Comparison of ENCODE assay signal across 8 cellular contexts in genomic region chr13:29593605-29594297, GRCh38. TPM values are rescaled to one million over a fixed set of nuclear protein-coding genes. Genes with fewer than 3 reads are reported as not detected.
A peak's percentile ranks its signal among the peaks of the same experiment; 100 is the strongest.
DNase-seq lines count a peak whose midpoint lies in the region; ATAC-seq and TF ChIP-seq lines count a peak whose summit lies in the region.

No MANE protein-coding gene starts in this region.

- H3K27ac ChIP-seq in DOHH2 (ENCODE audit: low read depth, low read length) (no peak overlapping the region), duodenal mucosa (ENCODE audit: low read depth, low read length) (no peak overlapping the region), neural progenitor cell (no peak overlapping the region)

- H3K9me3 ChIP-seq in DOHH2 (ENCODE audit: control insufficient read depth, insufficient read depth, low read length) (no peaks in the 10 kb centered on the region), NT2/D1 (ENCODE audit: insufficient read depth, low read length) (no peaks in the 10 kb centered on the region), duodenal mucosa (ENCODE audit: control insufficient read depth in 1 of 2, low read length in 2 of 2) (no peaks in the 10 kb centered on the region), neural progenitor cell (ENCODE audit: low read depth) (no peaks in the 10 kb centered on the region)

- no peaks in the 10 kb centered on the region for H3K9me2 ChIP-seq in DOHH2 (replicated peaks; ENCODE audit: control insufficient read depth, low read length)

- H2AFZ ChIP-seq in neural progenitor cell (replicated peaks): no peak overlapping the region

- H3K9me3 Mint-ChIP-seq in neural progenitor cell: no peaks in the 10 kb centered on the region

- DNase-seq in NT2/D1 (ENCODE audit: low read depth, low spot score) (no peak), neural progenitor cell (ENCODE audit: low spot score) (no peak), SHP77 (lab: John Stamatoyannopoulos, UW) (no peak), sciatic nerve (ENCODE audit: low spot score) (no peak)
- DNase-seq in activated CD4-positive, alpha-beta T cell treated with anti-CD3 and anti-CD28 coated beads, Interleukin-2, amount 50 U/mL, for 48 hours: no peak

- H3K27me3 ChIP-seq in DOHH2 (ENCODE audit: control insufficient read depth, low read length) (no peaks in the 10 kb centered on the region), NT2/D1 (ENCODE audit: insufficient read depth, insufficient read length) (peaks cover 14% of the 10 kb centered on the region), duodenal mucosa (ENCODE audit: control insufficient read depth in 1 of 2, insufficient read depth in 2 of 2, low read length in 2 of 2) (no peaks in the 10 kb centered on the region), neural progenitor cell (peaks cover 21% of the 10 kb centered on the region)

- peaks cover 71% of the 10 kb centered on the region for H3K79me2 ChIP-seq in DOHH2 (ENCODE audit: control insufficient read depth, low read length)
- peaks cover 65% of the 10 kb centered on the region for H3K79me2 ChIP-seq in neural progenitor cell (ENCODE audit: low read depth)

- H3K4me3 ChIP-seq in DOHH2 (ENCODE audit: low read length) (peak overlapping the region; percentile 99), NT2/D1 (ENCODE audit: insufficient read length, low read depth) (peak overlapping the region; percentile 84), duodenal mucosa (ENCODE audit: low read depth in 1 of 2, low read length in 2 of 2) (peak overlapping the region; percentile 62 to 69), neural progenitor cell (peak overlapping the region; percentile 95)

- H3K36me3 ChIP-seq in DOHH2 (ENCODE audit: control insufficient read depth, low read length) (peaks cover 63% of the 10 kb centered on the region), NT2/D1 (ENCODE audit: insufficient read depth, insufficient read length, low read length) (peaks cover 7% of the 10 kb centered on the region), duodenal mucosa (ENCODE audit: control insufficient read depth in 1 of 2, insufficient read depth in 2 of 2, low read length in 2 of 2) (peaks cover 0 to 7% of the 10 kb centered on the region in 2 donors), neural progenitor cell (no peaks in the 10 kb centered on the region)

- H3K4me1 ChIP-seq in DOHH2 (ENCODE audit: control insufficient read depth, low read length): peaks cover 32% of the 10 kb centered on the region
- peaks cover 8% of the 10 kb centered on the region for H3K4me1 ChIP-seq in NT2/D1 (ENCODE audit: insufficient read depth, insufficient read length)
- H3K4me1 ChIP-seq in duodenal mucosa (ENCODE audit: control insufficient read depth in 1 of 2, insufficient read depth in 2 of 2, low read length in 2 of 2): peaks cover 3 to 14% of the 10 kb centered on the region in 2 donors
- peaks cover 10% of the 10 kb centered on the region for H3K4me1 ChIP-seq in neural progenitor cell

- peaks cover 54% of the 10 kb centered on the region for H3K4me1 Mint-ChIP-seq in neural progenitor cell

- H3F3A ChIP-seq in DOHH2 (ENCODE audit: control insufficient read depth, insufficient read depth) (no peaks in the 10 kb centered on the region), neural progenitor cell (ENCODE audit: low read depth) (peaks cover 9% of the 10 kb centered on the region)

- intact Hi-C loops in sciatic nerve (cut with DNase I): no loop called here

- no peak for TF ChIP-seq CTCF in DOHH2 (IDR thresholded peaks at IDR 0.05; ENCODE audit: low read depth, low read length, poor library complexity, severe bottlenecking)
- TF ChIP-seq CTCF in neural progenitor cell (IDR thresholded peaks at IDR 0.05): no peak

- peak overlapping the region; percentile 92 for H3K4me3 Mint-ChIP-seq in neural progenitor cell

- H3K27me3 Mint-ChIP-seq in neural progenitor cell (ENCODE audit: insufficient read depth, low read depth): peaks cover 3% of the 10 kb centered on the region

- ATAC-seq in sciatic nerve: no peak
- no peak for ATAC-seq in GM21717 (IDR thresholded peaks at IDR 0.05; ENCODE audit: unreplicated experiment)

- peaks cover 38% of the 10 kb centered on the region for H4K20me1 ChIP-seq in DOHH2 (ENCODE audit: control insufficient read depth, insufficient read depth, low read depth, low read length)
- peaks cover 45% of the 10 kb centered on the region for H4K20me1 ChIP-seq in neural progenitor cell (ENCODE audit: low read depth)

- H3K36me3 Mint-ChIP-seq in neural progenitor cell: peaks cover 2% of the 10 kb centered on the region

- H3K4me2 ChIP-seq in DOHH2 (ENCODE audit: low read length): peak overlapping the region; percentile 89
- H3K4me2 ChIP-seq in neural progenitor cell: peak overlapping the region; percentile 92

- no peak overlapping the region for H3K27ac Mint-ChIP-seq in neural progenitor cell

- no peak overlapping the region for H3K9ac ChIP-seq in NT2/D1 (ENCODE audit: insufficient read length, low read depth)
- peak overlapping the region; percentile 68 to 92 for H3K9ac ChIP-seq in duodenal mucosa (ENCODE audit: low read depth in 1 of 2, low read length in 2 of 2)
- H3K9ac ChIP-seq in neural progenitor cell: no peak overlapping the region

RNA-seq across cellular contexts. Expression of gene SLC7A1, which starts 1.7 kb away (rescaled TPM):
- total RNA-seq in neural progenitor cell (ENCODE audit: low replicate concordance): 12.4 and 16.2 TPM in 2 replicates
- total RNA-seq in sciatic nerve: 34.6 TPM

Comparison
In these comparisons a context has a peak if more than half of its experiments do, and no peak if none do; other contexts are left out.
1. H3K9ac ChIP-seq: peak in duodenal mucosa (2 of 2); none in NT2/D1 (single experiment) and neural progenitor cell (single experiment).
2. Peak in every context shown above with its lines, with median percentiles within 50 percentile points of each other: H3K4me3 ChIP-seq.